In the genomic region with DNA sequence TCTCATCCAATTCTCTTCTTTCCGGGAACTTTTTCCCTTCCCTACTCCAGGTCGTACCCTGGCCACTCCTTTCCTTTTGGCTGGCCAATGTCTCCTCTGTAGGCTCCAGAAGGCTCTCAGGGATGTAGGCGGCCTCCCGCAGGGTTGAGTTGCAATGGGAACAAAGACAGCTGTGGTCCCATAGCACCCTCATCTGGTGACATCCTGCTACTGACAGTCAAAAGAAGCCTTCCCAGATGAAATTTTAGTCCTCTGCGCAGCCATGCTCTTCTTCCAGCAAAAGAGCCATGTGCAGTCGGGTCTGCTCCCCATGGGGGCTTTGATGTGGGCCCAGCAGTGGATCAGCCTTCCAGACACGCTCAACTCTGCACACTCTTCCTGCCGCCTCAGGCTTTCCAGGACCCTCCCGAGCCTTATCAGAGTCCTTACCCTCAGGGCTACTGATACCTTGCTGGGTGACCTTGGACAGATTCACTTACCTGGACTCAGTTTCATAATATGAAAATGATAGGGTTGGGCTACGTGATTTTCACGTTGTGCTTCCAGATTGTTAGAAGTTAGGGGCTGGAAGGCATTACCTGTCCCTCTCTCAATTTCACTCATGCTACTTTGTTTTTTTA, we compare ENCODE assay signal across 8 cellular contexts. TPM values are rescaled to one million over a fixed set of nuclear protein-coding genes. Genes with fewer than 3 reads are reported as not detected.
A peak's percentile ranks its signal among the peaks of the same experiment; 100 is the strongest.
DNase-seq lines count a peak whose midpoint lies in the region; ATAC-seq and TF ChIP-seq lines count a peak whose summit lies in the region.

No MANE protein-coding gene starts in this region.

- no peak for TF ChIP-seq EP300 in suprapubic skin (IDR thresholded peaks at IDR 0.05)

- intact Hi-C loops in left colon (cut with DNase I, micrococcal nuclease), result no loop called here

- TF ChIP-seq CTCF in DOHH2 (IDR thresholded peaks at IDR 0.05; ENCODE audit: low read depth, low read length, poor library complexity, severe bottlenecking) (peak; percentile 79), brain microvascular endothelial cell (IDR thresholded peaks at IDR 0.05; ENCODE audit: low read depth, low read length, missing control alignments) (peak; percentile 91), suprapubic skin (IDR thresholded peaks at IDR 0.05) (peak; percentile 25 to 50)

- H3K4me2 ChIP-seq in DOHH2 (ENCODE audit: low read length), result no peak overlapping the region

- peak; percentile 87 for ATAC-seq in left colon
- no peak for ATAC-seq in GM18867 (IDR thresholded peaks at IDR 0.05; ENCODE audit: unreplicated experiment)
- ATAC-seq in GM18498 (IDR thresholded peaks at IDR 0.05; ENCODE audit: unreplicated experiment), result no peak

- H3K36me3 ChIP-seq in DOHH2 (ENCODE audit: control insufficient read depth, low read length) (no peaks in the 10 kb centered on the region), SJCRH30 (no peaks in the 10 kb centered on the region), brain microvascular endothelial cell (replicated peaks) (no peaks in the 10 kb centered on the region), suprapubic skin (peaks cover 4% of the 10 kb centered on the region)

- in situ Hi-C loops in brain microvascular endothelial cell (cut with HindIII; ENCODE audit: low pct_ligation_motif_present, low sequenced_read_pairs), result no loop called here

- no peaks in the 10 kb centered on the region for H3K9me2 ChIP-seq in DOHH2 (replicated peaks; ENCODE audit: control insufficient read depth, low read length)

- H3K4me3 ChIP-seq in DOHH2 (ENCODE audit: low read length) (no peak overlapping the region), SJCRH30 (no peak overlapping the region), brain microvascular endothelial cell (ENCODE audit: low read depth, low read length) (no peak overlapping the region), suprapubic skin (no peak overlapping the region)
- no peak overlapping the region for H3K4me3 ChIP-seq in Jurkat, Clone E6-1 (ENCODE audit: low read length)

- WGBS in suprapubic skin, result 47% methylated on average over 11 of the region's 11 CpGs

- H3K4me1 ChIP-seq in DOHH2 (ENCODE audit: control insufficient read depth, low read length) (peaks cover 8% of the 10 kb centered on the region), SJCRH30 (no peaks in the 10 kb centered on the region), suprapubic skin (no peaks in the 10 kb centered on the region)

- no peak for TF ChIP-seq POLR2A in suprapubic skin (IDR thresholded peaks at IDR 0.05)

- peaks cover 59% of the 10 kb centered on the region for H3K27me3 ChIP-seq in DOHH2 (ENCODE audit: control insufficient read depth, low read length)
- H3K27me3 ChIP-seq in SJCRH30, result peaks cover 3% of the 10 kb centered on the region
- H3K27me3 ChIP-seq in brain microvascular endothelial cell (replicated peaks), result no peaks in the 10 kb centered on the region
- H3K27me3 ChIP-seq in suprapubic skin, result no peaks in the 10 kb centered on the region

- no peaks in the 10 kb centered on the region for H3K79me2 ChIP-seq in DOHH2 (ENCODE audit: control insufficient read depth, low read length)

- no peaks in the 10 kb centered on the region; the same call in 1 of the 2 replicates for H4K20me1 ChIP-seq in DOHH2 (ENCODE audit: control insufficient read depth, insufficient read depth, low read depth, low read length)

- H3K9me3 ChIP-seq in DOHH2 (ENCODE audit: control insufficient read depth, insufficient read depth, low read length) (no peaks in the 10 kb centered on the region), SJCRH30 (replicated peaks) (no peaks in the 10 kb centered on the region), suprapubic skin (no peaks in the 10 kb centered on the region)

- H3K27ac ChIP-seq in DOHH2 (ENCODE audit: low read depth, low read length), result no peak overlapping the region
- H3K27ac ChIP-seq in SJCRH30, result no peak overlapping the region
- H3K27ac ChIP-seq in brain microvascular endothelial cell, result no peak overlapping the region
- no peak overlapping the region for H3K27ac ChIP-seq in suprapubic skin

- H3F3A ChIP-seq in DOHH2 (ENCODE audit: control insufficient read depth, insufficient read depth), result no peaks in the 10 kb centered on the region

- peak; percentile 39 for DNase-seq in Jurkat, Clone E6-1 (ENCODE audit: low read depth, low spot score)
- DNase-seq in SJCRH30 (peak; percentile 74 to 90), brain microvascular endothelial cell (peak; percentile 68), left colon (peak in 1 of 2 donors; percentile 53), suprapubic skin (ENCODE audit: low spot score in 2 of 2) (no peak)

RNA-seq across cellular contexts. Expression of a gene that starts 5.5 kb away (rescaled TPM):
- not detected for polyA plus RNA-seq in Jurkat, Clone E6-1 (2012; ENCODE audit: insufficient read depth, insufficient read length)
- not detected in 2 replicates for total RNA-seq in SJCRH30 (2014; rRNA removed; shearing (Covaris generic))
- total RNA-seq in left colon, result not detected
- total RNA-seq in suprapubic skin, result not detected

RNA-seq across cellular contexts. Expression of a gene that starts 28.0 kb away (rescaled TPM):
- polyA plus RNA-seq in Jurkat, Clone E6-1 (2012; ENCODE audit: insufficient read depth, insufficient read length), result 27.8 TPM
- not detected in 2 replicates for total RNA-seq in SJCRH30 (2014; rRNA removed; shearing (Covaris generic))
- total RNA-seq in left colon (1 to 10 TPM; 6.3 to 8.0 TPM), suprapubic skin (1 to 10 TPM in 2 of 4 donors, under 1 TPM in 2; 0.68 to 1.9 (median 1.3) TPM)

RNA-seq across cellular contexts. Expression of a gene that starts 39.2 kb away (rescaled TPM):
- 28.3 TPM for polyA plus RNA-seq in Jurkat, Clone E6-1 (2012; ENCODE audit: insufficient read depth, insufficient read length)
- 0.08 and 0.10 TPM in 2 replicates for total RNA-seq in SJCRH30 (2014; rRNA removed; shearing (Covaris generic))
- total RNA-seq in left colon (10 to 100 TPM; 31.4 to 41.0 TPM), suprapubic skin (10 to 100 TPM in 1 of 4 donors, 1 to 10 TPM in 3; 2.0 to 33.8 (median 8.8) TPM)

Comparison
In these comparisons a context has a peak if more than half of its experiments do, and no peak if none do; other contexts are left out.
1. CTCF ChIP-seq: peak in every context shown above with its lines; median percentile 91 in brain microvascular endothelial cell; 79 in DOHH2; 38 in suprapubic skin.
2. DNase-seq: peak in Jurkat, Clone E6-1 (single experiment), SJCRH30 (2 of 2) and brain microvascular endothelial cell (single experiment); none in suprapubic skin (0 of 2).